3 cellular contexts compared by ENCODE assay signal in genomic region chr3:65729973-65730372, GRCh38.
TF ChIP-seq lines count a peak whose summit lies in the region.

No MANE protein-coding gene starts in this region.

TF ChIP-seq in SK-N-SH treated with all-trans-retinoic acid at 6 μM for 48 hours, 23 proteins besides CTCF, POLR2A, EP300 and RAD21 (continued from another document):
- TF ChIP-seq CSRNP3 (CRISPR knock-in tag; IDR thresholded peaks at IDR 0.05) (no peak), ZFP3 (CRISPR knock-in tag; IDR thresholded peaks at IDR 0.05) (no peak), ISL1 (CRISPR knock-in tag; IDR thresholded peaks at IDR 0.05) (peak; percentile 67), POU6F1 (CRISPR knock-in tag; IDR thresholded peaks at IDR 0.05; ENCODE audit: borderline replicate concordance, low read depth) (no peak), PPARA (CRISPR knock-in tag; IDR thresholded peaks at IDR 0.05; ENCODE audit: borderline replicate concordance) (no peak)
TF ChIP-seq in SK-N-SH treated with all-trans-retinoic acid at 6 μM for 48 hours: peak in this region for 2.

TF ChIP-seq in liver, 16 proteins besides CTCF, POLR2A, EP300 and RAD21 (continued from another document):
- no peak for TF ChIP-seq REST (IDR thresholded peaks at IDR 0.05)
- no peak for TF ChIP-seq FOXA2 (IDR thresholded peaks at IDR 0.05)
- TF ChIP-seq FOXA1 (IDR thresholded peaks at IDR 0.05): no peak
- no peak for TF ChIP-seq EGR1 (IDR thresholded peaks at IDR 0.05; ENCODE audit: low read depth in 2 of 2)

TF ChIP-seq in HEK293T, 16 proteins besides CTCF, POLR2A, EP300 and RAD21 (continued from another document):
- no peak for TF ChIP-seq PKNOX1 (IDR thresholded peaks at IDR 0.05)
- no peak for TF ChIP-seq FOXK2 (IDR thresholded peaks at IDR 0.05)
- no peak for TF ChIP-seq ARNT (IDR thresholded peaks at IDR 0.05)
- no peak for TF ChIP-seq ELF4 (IDR thresholded peaks at IDR 0.05)
- TF ChIP-seq FOXA1 (IDR thresholded peaks at IDR 0.05): no peak
- no peak for TF ChIP-seq FOXM1 (IDR thresholded peaks at IDR 0.05; ENCODE audit: borderline replicate concordance)
- no peak for TF ChIP-seq ZNF384 (IDR thresholded peaks at IDR 0.05)
- no peak for TF ChIP-seq LEF1 (IDR thresholded peaks at IDR 0.05; ENCODE audit: borderline replicate concordance)
- no peak for TF ChIP-seq TARDBP (IDR thresholded peaks at IDR 0.05)
